ENCODE assay signal across 27 cellular contexts in genomic region chr12:49562233-49562632, GRCh38. TPM values are rescaled to one million over a fixed set of nuclear protein-coding genes. Genes with fewer than 3 reads are reported as not detected.
"Had no signal": no experiment of that assay in that cellular context is flagged by ENCODE, and none has a peak within 500 bp of the region (broad histone marks: within the 10 kb centered on the region; RNA-seq: fewer than 3 reads in every experiment).

No MANE protein-coding gene starts in this region.

- H3K4me3 Mint-ChIP-seq: activated CD4-positive, alpha-beta T cell treated with anti-CD3 and anti-CD28 coated beads for 36 hours; activated naive CD4-positive, alpha-beta T cell treated with anti-CD3 and anti-CD28 coated beads, Interleukin-2, amount 50 U/mL, for 24 hours; activated naive CD8-positive, alpha-beta T cell treated with anti-CD3 and anti-CD28 coated beads, Interleukin-2, amount 50 U/mL, for 24 hours; mesothelial cell of epicardium; naive B cell; neural progenitor cell; T-helper 2 cell treated with Interferon-gamma antibody and Interleukin-4, amounts not matched to agents 5 μg/mL and 100 μg/mL, for 36 hours had no signal

- H3K27me3 Mint-ChIP-seq: activated CD4-positive, alpha-beta T cell treated with anti-CD3 and anti-CD28 coated beads for 36 hours; activated naive CD4-positive, alpha-beta T cell treated with anti-CD3 and anti-CD28 coated beads, Interleukin-2, amount 50 U/mL, for 24 hours; activated naive CD8-positive, alpha-beta T cell treated with anti-CD3 and anti-CD28 coated beads, Interleukin-2, amount 50 U/mL, for 24 hours; naive B cell had no signal

- H3K27ac ChIP-seq: heart left ventricle, neural progenitor cell, right atrium auricular region, testis, transverse colon had no signal

- H3K4me3 ChIP-seq: heart left ventricle, neural progenitor cell, right atrium auricular region, smooth muscle cell, testis, transverse colon had no signal

- DNase-seq: activated CD4-positive, alpha-beta T cell treated with anti-CD3 and anti-CD28 coated beads for 36 hours; activated CD4-positive, CD25-positive, alpha-beta regulatory T cell; activated CD8-positive, alpha-beta memory T cell treated with anti-CD3 and anti-CD28 coated beads, Interleukin-2, amount 50 U/mL, for 48 hours; activated naive CD8-positive, alpha-beta T cell treated with anti-CD3 and anti-CD28 coated beads, Interleukin-2, amount 50 U/mL, for 24 hours; activated T-cell treated with anti-CD3 and anti-CD28 coated beads, Interleukin-2, amount 50 U/mL, for 48 hours; amygdala; caudate nucleus; cortex of kidney; foreskin fibroblast; hypothalamus; naive B cell; occipital lobe; stimulated activated CD4-positive, alpha-beta T cell treated with anti-CD3 and anti-CD28 coated beads, Interleukin-15, amount 100 ng/mL, for 24 hours; stimulated activated CD4-positive, alpha-beta T cell treated with anti-CD3 and anti-CD28 coated beads, Interleukin-2, amount 100 ng/mL, for 24 hours; stimulated activated naive CD4-positive, alpha-beta T cell; T-helper 1 cell; testis; transverse colon had no signal

- H3K36me3 ChIP-seq: neural progenitor cell had no signal

- H3K27ac Mint-ChIP-seq: activated CD4-positive, alpha-beta T cell treated with anti-CD3 and anti-CD28 coated beads for 36 hours; activated naive CD4-positive, alpha-beta T cell treated with anti-CD3 and anti-CD28 coated beads, Interleukin-2, amount 50 U/mL, for 24 hours; activated T-helper 2 cell treated with anti-CD3 and anti-CD28 coated beads, Interferon-gamma antibody, Interleukin-2, Interleukin-4, amounts not matched to agents 10 μg/mL and 5 μg/mL and 100 μg/mL, durations not matched to agents 14 hours and 24 hours and 36 hours; mesothelial cell of epicardium; neural progenitor cell; T-helper 2 cell treated with Interferon-gamma antibody and Interleukin-4, amounts not matched to agents 5 μg/mL and 100 μg/mL, for 36 hours had no signal

- ATAC-seq: activated CD4-positive, alpha-beta T cell treated with anti-CD3 and anti-CD28 coated beads for 36 hours; activated naive CD8-positive, alpha-beta T cell treated with anti-CD3 and anti-CD28 coated beads, Interleukin-2, amount 50 U/mL, for 24 hours; esophagus mucosa; heart left ventricle had no signal

- H3K9me3 Mint-ChIP-seq: activated naive CD4-positive, alpha-beta T cell treated with anti-CD3 and anti-CD28 coated beads, Interleukin-2, amount 50 U/mL, for 24 hours; activated naive CD8-positive, alpha-beta T cell treated with anti-CD3 and anti-CD28 coated beads, Interleukin-2, amount 50 U/mL, for 24 hours; activated T-helper 2 cell treated with anti-CD3 and anti-CD28 coated beads, Interferon-gamma antibody, Interleukin-2, Interleukin-4, amounts not matched to agents 10 μg/mL and 5 μg/mL and 100 μg/mL, durations not matched to agents 14 hours and 24 hours and 36 hours; mesothelial cell of epicardium; naive B cell; neural progenitor cell; T-helper 2 cell treated with Interferon-gamma antibody and Interleukin-4, amounts not matched to agents 5 μg/mL and 100 μg/mL, for 36 hours had no signal

- H3K9me3 ChIP-seq: heart left ventricle, right atrium auricular region, testis, transverse colon had no signal

RNA-seq across cellular contexts. Expression of gene KCNH3, which starts 23.4 kb away (rescaled TPM):
- total RNA-seq: esophagus mucosa had no signal

RNA-seq across cellular contexts. Expression of gene FAM186B, which starts 43.2 kb away (rescaled TPM):
- total RNA-seq: occipital lobe had no signal
